In genomic region chr14:58599707-58600106, GRCh38 we compare ENCODE assay signal across 19 cellular contexts. TPM values are rescaled to one million over a fixed set of nuclear protein-coding genes. Genes with fewer than 3 reads are reported as not detected.
DNase-seq lines count a peak whose midpoint lies in the region; ATAC-seq, FAIRE-seq and TF ChIP-seq lines count a peak whose summit lies in the region.
"Had no signal": no experiment of that assay in that cellular context is flagged by ENCODE, and none has a peak within 500 bp of the region (broad histone marks: within the 10 kb centered on the region; RNA-seq: fewer than 3 reads in every experiment).

No MANE protein-coding gene starts in this region.

- no TSS peak for BruUV-seq in HepG2 (replicated peaks; lab: Mats Ljungman, UMichigan)

- H3K27ac ChIP-seq in HepG2 (ENCODE audit: extremely low read length, insufficient read depth, low read length) (no peak overlapping the region), right lobe of liver (no peak overlapping the region), H1 (ENCODE audit: low read depth, low read length) (no peak overlapping the region), Karpas-422 (ENCODE audit: low read length) (no peak overlapping the region)
- H3K27ac ChIP-seq: C4-2B, GM23248 had no signal

- in situ Hi-C loops in HepG2 (cut with HindIII; ENCODE audit: extremely low pct_ligation_motif_present, low pct_unique_long_range_greater_than_20kb): no loop called here

- no peak overlapping the region for H2BK120ac ChIP-seq in H1 (replicated peaks; ENCODE audit: low read depth, low read length)

- H3K4me2 ChIP-seq in HepG2 (ENCODE audit: low read depth, low read length): no peak overlapping the region
- no peak overlapping the region for H3K4me2 ChIP-seq in H1 (ENCODE audit: insufficient read depth in 1 of 2, low read depth in 2 of 2, low read length in 2 of 2)
- no peak overlapping the region for H3K4me2 ChIP-seq in Karpas-422 (ENCODE audit: low read depth, low read length, poor library complexity, severe bottlenecking)

- POLR2A ChIA-PET in HepG2 (lab: Yijun Ruan, JAX) (no interaction called here), H1 (lab: Charles Lee; ENCODE audit: partially characterized antibody) (no interaction called here), WTC11 (lab: Charles Lee) (no interaction called here)

- H4K8ac ChIP-seq in H1 (ENCODE audit: extremely low read depth, insufficient read depth, low read length): no peak overlapping the region

- H3K27me3 Mint-ChIP-seq in WTC11 (ENCODE audit: low read depth): peaks cover 42% of the 10 kb centered on the region
- H3K27me3 Mint-ChIP-seq: CD4-positive, CD25-positive, alpha-beta regulatory T cell had no signal

- DNase-seq in HepG2 (ENCODE audit: low spot score) (no peak), right lobe of liver (no peak), HTR-8/SVneo (ENCODE audit: insufficient read length, low spot score) (no peak), H1 (ENCODE audit: low read depth in 1 of 2, low spot score in 2 of 2) (no peak), WTC11 (ENCODE audit: low spot score) (no peak), Karpas-422 (no peak), C1 segment of cervical spinal cord (lab: John Stamatoyannopoulos, UW) (no peak)
- DNase-seq: Caco-2; CD4-positive, CD25-positive, alpha-beta regulatory T cell; CD8-positive, alpha-beta T cell; DMS 273 treated with DMSO at 0.1 percent for 48 hours; DMS79; GF-D8; GM23248; HCEC 1CT had no signal

- no peak overlapping the region for H3K4me3 Mint-ChIP-seq in WTC11
- H3K4me3 Mint-ChIP-seq: CD4-positive, CD25-positive, alpha-beta regulatory T cell had no signal

- no peaks in the 10 kb centered on the region for H3K4me1 ChIP-seq in HepG2 (ENCODE audit: insufficient read depth, low read length)
- no peaks in the 10 kb centered on the region for H3K4me1 ChIP-seq in right lobe of liver
- peaks cover 0 to 6% (median 2%) of the 10 kb centered on the region in 4 experiments; a peak in 3 of 7 replicates for H3K4me1 ChIP-seq in H1 (replicated peaks in 1 of 4; ENCODE audit: control insufficient read depth in 3 of 4, insufficient read depth in 4 of 4, low read length in 3 of 4)
- no peaks in the 10 kb centered on the region for H3K4me1 ChIP-seq in Karpas-422 (ENCODE audit: low read length)
- H3K4me1 ChIP-seq: Caco-2 had no signal

- TF ChIP-seq POLR2A in HepG2 (IDR thresholded peaks at IDR 0.05; ENCODE audit: insufficient read depth in 1 of 2, low read depth in 2 of 2, low read length in 2 of 2) (no peak), right lobe of liver (IDR thresholded peaks at IDR 0.05) (no peak), H1 (IDR thresholded peaks at IDR 0.05; ENCODE audit: control extremely low read depth in 1 of 2, low read depth in 2 of 2, low read length in 2 of 2) (no peak)

- no peak for TF ChIP-seq RAD21 in HepG2 (CRISPR knock-in tag; IDR thresholded peaks at IDR 0.05)
- no peak for TF ChIP-seq RAD21 in H1 (IDR thresholded peaks at IDR 0.05 in 1 of 2, conservative IDR thresholded peaks at IDR 0.05 in 1 of 2; ENCODE audit: low read depth in 2 of 2, low read length in 2 of 2)

- H3K9me3 Mint-ChIP-seq in WTC11: no peaks in the 10 kb centered on the region
- H3K9me3 Mint-ChIP-seq: CD8-positive, alpha-beta T cell had no signal

- no peak for TF ChIP-seq CTCF in HepG2 (CRISPR knock-in tag; IDR thresholded peaks at IDR 0.05)
- TF ChIP-seq CTCF in right lobe of liver (IDR thresholded peaks at IDR 0.05): no peak
- TF ChIP-seq CTCF in H1 (IDR thresholded peaks at IDR 0.05; ENCODE audit: control extremely low read depth in 1 of 3, insufficient read depth in 1 of 3, low read depth in 1 of 3, low read length in 3 of 3): no peak
- TF ChIP-seq CTCF in WTC11 (IDR thresholded peaks at IDR 0.05): no peak

- no peak overlapping the region for H3K14ac ChIP-seq in H1 (ENCODE audit: insufficient read length)

- CTCF ChIA-PET in HepG2 (lab: Yijun Ruan, JAX; ENCODE audit: low intra/inter-chr PET ratio, low total read pairs): no interaction called here
- CTCF ChIA-PET in H1 (lab: Charles Lee; ENCODE audit: partially characterized antibody): interaction anchor here (1.0 kb wide), 1 partner anchor 42 kb away, joined by 3 read pairs; no protein-coding TSS in a partner anchor
- CTCF ChIA-PET in WTC11 (lab: Charles Lee): no interaction called here

- peaks cover 25% of the 10 kb centered on the region for H3K4me1 Mint-ChIP-seq in WTC11

- H4K5ac ChIP-seq in H1 (ENCODE audit: insufficient read length, low read depth, low read length): no peak overlapping the region

- no peak overlapping the region for H3K27ac Mint-ChIP-seq in WTC11
- H3K27ac Mint-ChIP-seq: CD4-positive, CD25-positive, alpha-beta regulatory T cell; CD8-positive, alpha-beta T cell had no signal

- H3K56ac ChIP-seq in H1 (replicated peaks; ENCODE audit: insufficient read length, low read depth, low read length): no peak overlapping the region

- H2AFZ ChIP-seq in HepG2 (ENCODE audit: low read length) (no peak overlapping the region), H1 (ENCODE audit: low read length) (no peak overlapping the region), Karpas-422 (ENCODE audit: low read length) (no peak overlapping the region)
- H2AFZ ChIP-seq: GM23248 had no signal

- H3K27me3 ChIP-seq in HepG2 (ENCODE audit: control insufficient read depth in 1 of 2, insufficient read depth in 2 of 2, low read length in 2 of 2): no peaks in the 10 kb centered on the region
- no peaks in the 10 kb centered on the region for H3K27me3 ChIP-seq in right lobe of liver
- H3K27me3 ChIP-seq in H1 (replicated peaks in 1 of 4; ENCODE audit: control insufficient read depth in 3 of 4, extremely low read depth in 1 of 4, insufficient read depth in 3 of 4, low read length in 3 of 4): no peaks in the 10 kb centered on the region
- H3K27me3 ChIP-seq in Karpas-422 (ENCODE audit: low read length): no peaks in the 10 kb centered on the region

- H3K18ac ChIP-seq in H1 (ENCODE audit: extremely low read depth, low read length): no peak overlapping the region

- H3K79me2 ChIP-seq in HepG2 (ENCODE audit: insufficient read depth, low read length): no peaks in the 10 kb centered on the region
- H3K79me2 ChIP-seq in H1 (ENCODE audit: control insufficient read depth in 1 of 2, insufficient read depth in 2 of 2, low read length in 2 of 2): no peaks in the 10 kb centered on the region
- H3K79me2 ChIP-seq in Karpas-422 (ENCODE audit: low read length): no peaks in the 10 kb centered on the region

- H3K36me3 ChIP-seq in HepG2 (replicated peaks in 1 of 2; ENCODE audit: control insufficient read depth in 1 of 2, insufficient read depth in 2 of 2, low read length in 2 of 2) (no peaks in the 10 kb centered on the region), right lobe of liver (no peaks in the 10 kb centered on the region), H1 (ENCODE audit: control insufficient read depth in 2 of 4, insufficient read depth in 4 of 4, low read length in 3 of 4) (no peaks in the 10 kb centered on the region), Karpas-422 (ENCODE audit: insufficient read depth, low read length) (no peaks in the 10 kb centered on the region)

- H4K20me1 ChIP-seq in HepG2 (ENCODE audit: insufficient read depth, low read length): no peaks in the 10 kb centered on the region
- no peaks in the 10 kb centered on the region for H4K20me1 ChIP-seq in H1 (replicated peaks in 1 of 2; ENCODE audit: control insufficient read depth in 1 of 2, insufficient read depth in 2 of 2, low read length in 2 of 2)
- no peaks in the 10 kb centered on the region for H4K20me1 ChIP-seq in Karpas-422 (ENCODE audit: insufficient read depth, low read depth, low read length)

- H2AK5ac ChIP-seq in H1 (ENCODE audit: low read depth, low read length): no peak overlapping the region

- H3K23ac ChIP-seq in H1 (ENCODE audit: insufficient read length): no peak overlapping the region

- no peak overlapping the region for H4K91ac ChIP-seq in H1 (replicated peaks; ENCODE audit: insufficient read length, low read length)

- intact Hi-C loops in HepG2 (cut with micrococcal nuclease; ENCODE audit: unreplicated experiment): no loop called here
- intact Hi-C loops in right lobe of liver (cut with DNase I): no loop called here

- WGBS in HepG2 (ENCODE audit: low lambda C conversion rate): 6% methylated on average over 2 of the region's 2 CpGs
- WGBS in right lobe of liver (ENCODE audit: insufficient coverage, low coverage, low lambda C conversion rate, missing lambda C conversion rate): 63% methylated on average over 1 of the region's 2 CpGs
- WGBS in H1 (ENCODE audit: extremely low coverage in 1 of 2, insufficient coverage in 1 of 2, insufficient read length in 1 of 2, insufficient replicate concordance in 2 of 2, low coverage in 1 of 2, low lambda C conversion rate in 2 of 2, missing lambda C conversion rate in 1 of 2), 2 experiments: 92% methylated on average over 2 of the region's 2 CpGs; no CpG with 5 or more reads in 1 of the 2 experiments

- H3K9me2 ChIP-seq in Karpas-422 (replicated peaks; ENCODE audit: insufficient read depth, low read length): no peaks in the 10 kb centered on the region

- H3K9ac ChIP-seq in HepG2 (ENCODE audit: insufficient read depth, low read depth, low read length) (no peak overlapping the region), H1 (replicated peaks in 1 of 4; ENCODE audit: extremely low read depth in 1 of 4, low read depth in 3 of 4, low read length in 3 of 4) (no peak overlapping the region), Karpas-422 (ENCODE audit: low read length) (no peak overlapping the region)
- H3K9ac ChIP-seq: GM23248 had no signal

- H3K79me1 ChIP-seq in H1 (ENCODE audit: low read depth, low read length): no peaks in the 10 kb centered on the region

- ATAC-seq in HepG2: no peak
- ATAC-seq in right lobe of liver: no peak
- ATAC-seq in WTC11: no peak
- ATAC-seq: CD8-positive, alpha-beta T cell had no signal

- H3K23me2 ChIP-seq in H1 (ENCODE audit: low read depth, low read length): no peaks in the 10 kb centered on the region

- no peaks in the 10 kb centered on the region for H3K36me3 Mint-ChIP-seq in WTC11
- H3K36me3 Mint-ChIP-seq: CD4-positive, CD25-positive, alpha-beta regulatory T cell; CD8-positive, alpha-beta T cell had no signal

- no peak overlapping the region for H3K4me3 ChIP-seq in HepG2 (replicated peaks in 1 of 3; ENCODE audit: insufficient read depth in 1 of 3, low read depth in 2 of 3, low read length in 3 of 3)
- no peak overlapping the region for H3K4me3 ChIP-seq in right lobe of liver
- H3K4me3 ChIP-seq in H1 (ENCODE audit: extremely low read depth in 1 of 4, insufficient read depth in 2 of 4, low read depth in 3 of 4, low read length in 4 of 4): no peak overlapping the region
- H3K4me3 ChIP-seq in Karpas-422 (ENCODE audit: low read length): no peak overlapping the region
- H3K4me3 ChIP-seq: GM23248 had no signal

- H2BK12ac ChIP-seq in H1 (ENCODE audit: low read depth, low read length): no peak overlapping the region

- no peak overlapping the region for H2BK15ac ChIP-seq in H1 (ENCODE audit: low read length)

- no peak overlapping the region for H3K4ac ChIP-seq in H1 (replicated peaks; ENCODE audit: insufficient read length, low read depth, low read length)

- H2BK5ac ChIP-seq in H1 (ENCODE audit: low read depth, low read length): no peak overlapping the region

- H2BK20ac ChIP-seq in H1 (ENCODE audit: low read length): 0 out of 2 replicates have a peak overlapping the region, but pooled peaks have one; percentile 11

- TF ChIP-seq EP300 in HepG2 (IDR thresholded peaks at IDR 0.05; ENCODE audit: low read depth in 2 of 2, low read length in 2 of 2): no peak
- no peak for TF ChIP-seq EP300 in HepG2 (CRISPR knock-in tag; IDR thresholded peaks at IDR 0.05; ENCODE audit: borderline replicate concordance)
- TF ChIP-seq EP300 in H1 (IDR thresholded peaks at IDR 0.05; ENCODE audit: borderline replicate concordance in 1 of 2, low read depth in 2 of 2, low read length in 2 of 2): no peak

- no peaks in the 10 kb centered on the region for H3K9me3 ChIP-seq in HepG2 (ENCODE audit: low read length)
- no peaks in the 10 kb centered on the region for H3K9me3 ChIP-seq in right lobe of liver
- H3K9me3 ChIP-seq in H1 (ENCODE audit: insufficient read depth in 2 of 2, low read depth in 1 of 2, low read length in 1 of 2): no peaks in the 10 kb centered on the region
- no peaks in the 10 kb centered on the region for H3K9me3 ChIP-seq in Karpas-422 (ENCODE audit: low read length)
- H3K9me3 ChIP-seq: Caco-2 had no signal

- FAIRE-seq in HepG2 (lab: Jason Lieb, UNC) (no peak), HTR-8/SVneo (lab: Jason Lieb, UNC) (peak; percentile 76), H1 (lab: Jason Lieb, UNC) (no peak)
- FAIRE-seq: GM12891, GM18507, H54 had no signal

RNA-seq across cellular contexts. Expression of gene DACT1, which starts 38.1 kb away (rescaled TPM):
- total RNA-seq in HepG2 (2016; rRNA removed; fragmentation: Illumina TruSeq; extraction: Trizol) (not detected in 2 replicates), right lobe of liver (1 to 10 TPM; 1.2 to 2.4 (median 1.4) TPM), WTC11 (2021) (19.8 to 21.2 TPM (median 20.2 TPM) in 3 replicates)
- not detected in 2 replicates for total RNA-seq in HepG2 (2016; cell fraction: cytosol; rRNA removed; fragmentation: Illumina TruSeq; extraction: Trizol; ENCODE audit: low read depth)
- not detected in 2 replicates for total RNA-seq in HepG2 (2016; cell fraction: insoluble cytoplasmic fraction; rRNA removed; fragmentation: Illumina TruSeq; extraction: Trizol)
- total RNA-seq in HepG2 (2016; cell fraction: membrane; rRNA removed; fragmentation: Illumina TruSeq; extraction: Trizol): not detected in 2 replicates
- not detected in 2 replicates for total RNA-seq in HepG2 (2016; cell fraction: nucleus; rRNA removed; fragmentation: Illumina TruSeq; extraction: Trizol)
- polyA plus RNA-seq in HepG2 (2011; rRNA removed) (0.01 and 0.04 TPM in 2 replicates), H1 (2011; rRNA removed) (3.2 and 4.7 TPM in 2 replicates)
- 0.04 TPM in 1 of 2 replicates, not detected in the other for polyA plus RNA-seq in HepG2 (2011; cell fraction: cytosol; rRNA removed)
- 0.05 and 0.06 TPM in 2 replicates for polyA plus RNA-seq in HepG2 (2011; cell fraction: nucleus; rRNA removed)
- not detected in 2 replicates for polyA plus RNA-seq in HepG2 (2012)
- polyA plus RNA-seq in HepG2 (2016; cell fraction: cytosol; fragmentation: Illumina TruSeq; extraction: Trizol; ENCODE audit: low read depth): not detected in 2 replicates
- not detected in 2 replicates for polyA plus RNA-seq in HepG2 (2016; cell fraction: insoluble cytoplasmic fraction; fragmentation: Illumina TruSeq; extraction: Trizol; ENCODE audit: low read depth)
- polyA plus RNA-seq in HepG2 (2016; cell fraction: membrane; fragmentation: Illumina TruSeq; extraction: Trizol; ENCODE audit: low read depth): not detected in 2 replicates
- polyA plus RNA-seq in HepG2 (2016; cell fraction: nucleus; fragmentation: Illumina TruSeq; extraction: Trizol; ENCODE audit: insufficient read depth, low read depth): not detected in 2 replicates
- polyA minus RNA-seq in HepG2 (2011; rRNA and poly(A)+ RNA removed; ENCODE audit: low replicate concordance): 0.28 TPM in 1 of 2 replicates, not detected in the other
- not detected in 2 replicates for polyA minus RNA-seq in HepG2 (2011; cell fraction: cytosol; rRNA and poly(A)+ RNA removed)
- polyA minus RNA-seq in HepG2 (2011; cell fraction: nucleus; rRNA and poly(A)+ RNA removed): not detected in 2 replicates
- 26.2 and 29.8 TPM in 2 replicates for total RNA-seq in H1 (2021; fragmentation: NEBNext Ultra II Directional; extraction: Animal tissue kit (Norgen Biotek cat#: 25700))
- 6.4 TPM for polyA plus RNA-seq in H1 (2011; cell fraction: cytosol; rRNA removed)
- 6.8 TPM for polyA plus RNA-seq in H1 (2011; cell fraction: nucleus; rRNA removed)
- 3.5 to 5.1 TPM (median 4.5 TPM) in 4 replicates for polyA plus RNA-seq in H1 (2012, experiment 1 of 2)
- polyA plus RNA-seq in H1 (2012, experiment 2 of 2): 2.6 TPM
- polyA plus RNA-seq in H1 (2013, experiment 1 of 2): 33.0 TPM
- 36.1 TPM for polyA plus RNA-seq in H1 (2013, experiment 2 of 2)
- 7.5 and 11.6 TPM in 2 replicates for polyA minus RNA-seq in H1 (2011; rRNA and poly(A)+ RNA removed)
- polyA minus RNA-seq in H1 (2011; cell fraction: cytosol; rRNA and poly(A)+ RNA removed): 3.8 TPM
- polyA minus RNA-seq in H1 (2011; cell fraction: nucleus; rRNA and poly(A)+ RNA removed): 3.0 TPM
- total RNA-seq in Karpas-422 (2014; rRNA removed; shearing (Covaris generic); ENCODE audit: low replicate concordance): 0.11 TPM in 1 of 2 replicates, not detected in the other
